ENCODE assay signal across 22 cellular contexts in the genomic region with DNA sequence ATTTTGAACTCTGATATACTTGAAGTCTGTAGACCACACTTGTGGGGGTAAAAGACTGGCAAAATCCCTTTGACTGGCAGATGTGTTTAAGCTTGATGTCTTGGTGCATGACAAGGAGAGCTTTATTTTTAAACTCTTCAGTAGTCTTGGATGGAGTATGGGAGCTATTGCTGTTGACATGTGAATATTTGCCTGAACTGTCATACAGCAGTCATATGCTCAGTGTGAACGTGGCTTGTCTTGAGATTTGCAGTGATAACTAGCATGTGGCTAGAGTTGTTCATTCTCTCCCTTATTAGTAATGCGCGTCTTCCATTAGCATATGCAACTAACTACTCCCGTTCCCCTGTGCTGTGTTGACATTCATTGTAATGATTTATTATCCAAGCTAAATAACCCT.
"Had no signal": no experiment of that assay in that cellular context is flagged by ENCODE, and none has a peak within 500 bp of the region (broad histone marks: within the 10 kb centered on the region; RNA-seq: fewer than 3 reads in every experiment).

No MANE protein-coding gene starts in this region.

- H3K9me3 ChIP-seq: colonic mucosa, heart left ventricle, neutrophil, ovary, right atrium auricular region, sigmoid colon, stomach, thoracic aorta, transverse colon had no signal

- H3K27me3 ChIP-seq: colonic mucosa, ovary, right atrium auricular region, sigmoid colon, stomach, transverse colon had no signal

- H3K4me1 ChIP-seq: colonic mucosa, heart left ventricle, right atrium auricular region, sigmoid colon, stomach, transverse colon had no signal

- H3K27ac ChIP-seq: colonic mucosa, heart left ventricle, neutrophil, ovary, right atrium auricular region, sigmoid colon, stomach, thoracic aorta, transverse colon had no signal

- ATAC-seq: heart left ventricle, left colon, left ventricle myocardium superior had no signal

- DNase-seq: colonic mucosa; effector CD4-positive, alpha-beta T cell; endodermal cell; erythroblast; heart left ventricle; hippocampal formation; left colon; left ventricle myocardium superior; mesendoderm; naive B cell; ovary; sigmoid colon; small intestine; stimulated activated CD4-positive, alpha-beta T cell treated with anti-CD3 and anti-CD28 coated beads, Interleukin-12 subunit alpha, Interleukin-12 subunit beta, amount 100 ng/mL, for 4 hours; stimulated activated naive CD4-positive, alpha-beta T cell; stomach; substantia nigra; transverse colon had no signal

- H3K4me3 ChIP-seq: colonic mucosa, heart left ventricle, lung, ovary, right atrium auricular region, sigmoid colon, stomach, thoracic aorta, transverse colon had no signal

- H3K36me3 ChIP-seq: colonic mucosa, heart left ventricle, neutrophil, ovary, right atrium auricular region, sigmoid colon, stomach, thoracic aorta, transverse colon had no signal
